Comparison of ENCODE assay signal across 26 cellular contexts in genomic region chr3:24890012-24890411, GRCh38.
"Had no signal": no experiment of that assay in that cellular context is flagged by ENCODE, and none has a peak within 500 bp of the region (broad histone marks: within the 10 kb centered on the region; RNA-seq: fewer than 3 reads in every experiment).

No MANE protein-coding gene starts in this region.

- H3K4me1 ChIP-seq: colonic mucosa, esophagus squamous epithelium, gastrocnemius medialis, heart left ventricle had no signal

- ATAC-seq: effector memory CD8-positive, alpha-beta T cell; gastrocnemius medialis; heart left ventricle; left colon; left lobe of liver; left ventricle myocardium superior; naive thymus-derived CD4-positive, alpha-beta T cell had no signal

- H3K4me3 ChIP-seq: colonic mucosa, esophagus squamous epithelium, gastrocnemius medialis, heart left ventricle, hepatocyte, lung had no signal

- H3K36me3 ChIP-seq: colonic mucosa, esophagus squamous epithelium, gastrocnemius medialis, heart left ventricle had no signal

- H3K27me3 ChIP-seq: colonic mucosa, esophagus squamous epithelium, gastrocnemius medialis, heart left ventricle, hepatocyte had no signal

- H3K9me3 ChIP-seq: colonic mucosa, esophagus squamous epithelium, gastrocnemius medialis, heart left ventricle had no signal

- H3K9me3 Mint-ChIP-seq: dendritic cell treated with granulocyte-macrophage colony-stimulating factor and Interleukin-4, amounts not matched to agents 40 ng/mL and 50 ng/mL, for 4 days; endodermal cell had no signal

- DNase-seq: colonic mucosa; cortex of kidney; effector CD8-positive, alpha-beta T cell; effector memory CD8-positive, alpha-beta T cell; endodermal cell; esophagus squamous epithelium; foreskin fibroblast; foreskin melanocyte; gastrocnemius medialis; heart left ventricle; hypothalamus; immature natural killer cell; islet precursor cell; kidney; kidney glomerular epithelial cell; left colon; left ventricle myocardium superior; mammary epithelial cell; mesendoderm; midbrain; naive thymus-derived CD4-positive, alpha-beta T cell had no signal

- H3K27ac ChIP-seq: colonic mucosa, esophagus squamous epithelium, gastrocnemius medialis, heart left ventricle, hepatocyte had no signal

- H3K27me3 Mint-ChIP-seq: dendritic cell treated with granulocyte-macrophage colony-stimulating factor and Interleukin-4, amounts not matched to agents 40 ng/mL and 50 ng/mL, for 4 days; effector memory CD8-positive, alpha-beta T cell; memory B cell; naive thymus-derived CD4-positive, alpha-beta T cell had no signal

- H3K4me3 Mint-ChIP-seq: dendritic cell treated with granulocyte-macrophage colony-stimulating factor and Interleukin-4, amounts not matched to agents 40 ng/mL and 50 ng/mL, for 4 days; effector memory CD8-positive, alpha-beta T cell; endodermal cell; immature natural killer cell; memory B cell; naive thymus-derived CD4-positive, alpha-beta T cell had no signal

- H3K4me1 Mint-ChIP-seq: endodermal cell; immature natural killer cell; memory B cell; naive thymus-derived CD4-positive, alpha-beta T cell had no signal

- H3K36me3 Mint-ChIP-seq: immature natural killer cell; memory B cell; naive thymus-derived CD4-positive, alpha-beta T cell had no signal

- H3K27ac Mint-ChIP-seq: dendritic cell treated with granulocyte-macrophage colony-stimulating factor and Interleukin-4, amounts not matched to agents 40 ng/mL and 50 ng/mL, for 4 days; effector memory CD8-positive, alpha-beta T cell; endodermal cell; immature natural killer cell; memory B cell; naive thymus-derived CD4-positive, alpha-beta T cell had no signal
